14 cellular contexts compared by ENCODE assay signal in the genomic region with DNA sequence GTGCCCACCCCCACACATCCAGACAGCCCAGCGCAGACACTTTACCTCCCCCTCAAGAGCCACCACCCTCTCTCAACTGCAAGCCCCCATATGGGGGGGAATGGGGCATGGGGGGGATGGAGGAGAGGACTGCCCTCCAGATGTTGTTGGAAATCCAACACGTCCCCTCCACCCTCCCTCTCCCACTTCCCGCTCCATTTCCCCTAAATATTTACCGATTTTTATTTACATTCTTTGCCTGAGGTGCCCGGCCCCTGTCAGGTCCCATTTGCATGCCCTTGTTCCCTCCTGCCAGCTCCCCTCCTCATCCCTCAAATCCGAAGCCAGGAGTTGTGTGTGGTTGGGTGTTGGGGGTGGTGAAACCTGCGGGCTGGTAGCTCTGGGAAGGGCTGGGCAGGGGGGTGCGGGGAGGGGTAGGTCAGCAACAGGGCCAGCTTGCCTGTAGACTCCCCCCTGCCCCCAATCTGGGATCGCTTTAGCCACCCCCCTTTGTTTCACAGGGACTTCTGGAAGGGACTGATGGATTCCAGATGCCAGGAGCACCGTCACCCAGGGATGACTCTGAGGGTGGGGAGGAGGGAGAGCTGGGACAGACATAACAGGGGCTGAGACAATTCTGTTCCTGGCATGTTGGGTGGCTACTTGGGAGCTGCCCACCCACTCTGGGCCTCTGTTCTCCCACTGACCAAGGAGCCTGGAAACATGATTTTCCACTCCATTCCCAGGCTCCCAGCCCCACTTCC. TPM values are rescaled to one million over a fixed set of nuclear protein-coding genes. Genes with fewer than 3 reads are reported as not detected.
"Had no signal": no experiment of that assay in that cellular context is flagged by ENCODE, and none has a peak within 500 bp of the region (broad histone marks: within the 10 kb centered on the region; RNA-seq: fewer than 3 reads in every experiment).

No MANE protein-coding gene starts in this region.

- DNase-seq: activated effector memory CD4-positive, alpha-beta T cell treated with anti-CD3 and anti-CD28 coated beads, Interleukin-2, amount 50 U/mL, for 16 hours; activated T-cell treated with anti-CD3 and anti-CD28 coated beads, Interleukin-2, amount 50 U/mL, for 24 hours; dermis blood vessel endothelial cell; erythroblast; left colon; nephron progenitor cell; pancreas; stimulated activated CD4-positive, alpha-beta T cell treated with anti-CD3 and anti-CD28 coated beads, Interleukin-4, amount 100 ng/mL, for 4 hours; stomach had no signal

- H3K36me3 ChIP-seq: pancreas, stomach, thoracic aorta had no signal

- H3K36me3 Mint-ChIP-seq: activated naive CD4-positive, alpha-beta T cell treated with anti-CD3 and anti-CD28 coated beads, Interleukin-2, amount 50 U/mL, for 72 hours had no signal

- ATAC-seq: activated CD4-positive, CD25-positive, alpha-beta regulatory T cell treated with anti-CD3 and anti-CD28 coated beads, Interleukin-2, amount 50 U/mL, for 24 hours; activated naive CD4-positive, alpha-beta T cell treated with anti-CD3 and anti-CD28 coated beads, Interleukin-2, amount 50 U/mL, for 72 hours; left colon had no signal

- H3K4me3 ChIP-seq: pancreas, skin epidermis, stomach, thoracic aorta had no signal

- FAIRE-seq: pancreas had no signal

- H3K9me3 Mint-ChIP-seq: activated naive CD4-positive, alpha-beta T cell treated with anti-CD3 and anti-CD28 coated beads, Interleukin-2, amount 50 U/mL, for 72 hours; activated T-cell treated with anti-CD3 and anti-CD28 coated beads, Interleukin-2, amount 50 U/mL, for 24 hours; nephron progenitor cell; T-helper 2 cell treated with Interferon-gamma antibody and Interleukin-4, amounts not matched to agents 5 μg/mL and 100 μg/mL, for 36 hours had no signal

- H3K27ac Mint-ChIP-seq: activated naive CD4-positive, alpha-beta T cell treated with anti-CD3 and anti-CD28 coated beads, Interleukin-2, amount 50 U/mL, for 72 hours; activated T-cell treated with anti-CD3 and anti-CD28 coated beads, Interleukin-2, amount 50 U/mL, for 24 hours; T-helper 2 cell treated with Interferon-gamma antibody and Interleukin-4, amounts not matched to agents 5 μg/mL and 100 μg/mL, for 36 hours had no signal

- H3K9me3 ChIP-seq: pancreas, stomach, thoracic aorta had no signal

- H3K27ac ChIP-seq: pancreas, skin epidermis, stomach, thoracic aorta had no signal

- H3K4me1 ChIP-seq: pancreas, stomach had no signal

- H3K4me3 Mint-ChIP-seq: activated T-cell treated with anti-CD3 and anti-CD28 coated beads, Interleukin-2, amount 50 U/mL, for 24 hours; T-helper 2 cell treated with Interferon-gamma antibody and Interleukin-4, amounts not matched to agents 5 μg/mL and 100 μg/mL, for 36 hours had no signal

RNA-seq across cellular contexts. Expression of a gene that starts 39.7 kb away (rescaled TPM):
- total RNA-seq: activated naive CD4-positive, alpha-beta T cell treated with anti-CD3 and anti-CD28 coated beads, Interleukin-2, amount 50 U/mL, for 72 hours; dermis blood vessel endothelial cell had no signal
